Comparison of ENCODE assay signal across 2 cellular contexts in genomic region chr10:50281210-50281966, GRCh38.
TF ChIP-seq lines count a peak whose summit lies in the region.

No MANE protein-coding gene starts in this region.

TF ChIP-seq in GM12891, 5 proteins besides CTCF, POLR2A, EP300 and RAD21 (continued from another document):
- no peak for TF ChIP-seq TAF1 (IDR thresholded peaks at IDR 0.05; ENCODE audit: low read depth, low read length)
- no peak for TF ChIP-seq PAX5 (IDR thresholded peaks at IDR 0.05; ENCODE audit: insufficient read depth, low read length, severe bottlenecking)

TF ChIP-seq in H1, 55 proteins besides CTCF, POLR2A, EP300 and RAD21 (continued from another document):
- TF ChIP-seq ATF2 (IDR thresholded peaks at IDR 0.05; ENCODE audit: low read length): no peak
